In genomic region chr3:119314821-119315220, GRCh38 we compare ENCODE assay signal across 25 cellular contexts.
"Had no signal": no experiment of that assay in that cellular context is flagged by ENCODE, and none has a peak within 500 bp of the region (broad histone marks: within the 10 kb centered on the region; RNA-seq: fewer than 3 reads in every experiment).

No MANE protein-coding gene starts in this region.

- H3K4me3 Mint-ChIP-seq: activated B cell treated with CpG ODN at 0.5 μM for 24 hours; activated CD4-positive, alpha-beta T cell treated with anti-CD3 and anti-CD28 coated beads for 36 hours; activated naive CD8-positive, alpha-beta T cell; activated T-cell treated with anti-CD3 and anti-CD28 coated beads, Interleukin-2, amount 50 U/mL, for 4 hours; memory B cell; stimulated activated naive CD8-positive, alpha-beta T cell treated with anti-CD3 and anti-CD28 coated beads, Interleukin-15, Interleukin-2, amounts not matched to agents 100 ng/mL and 50 ng/mL, for 24 hours had no signal

- H3K27me3 ChIP-seq: adrenal gland, ascending aorta, brain microvascular endothelial cell, esophagus squamous epithelium, gastroesophageal sphincter, heart left ventricle, neutrophil, ovary, spleen, thyroid gland had no signal

- H3K27ac Mint-ChIP-seq: activated B cell treated with CpG ODN at 0.5 μM for 24 hours; activated CD4-positive, alpha-beta T cell treated with anti-CD3 and anti-CD28 coated beads for 36 hours; activated naive CD8-positive, alpha-beta T cell; activated T-helper 2 cell treated with anti-CD3 and anti-CD28 coated beads, Interferon-gamma antibody, Interleukin-2, Interleukin-4, amounts not matched to agents 10 μg/mL and 5 μg/mL and 100 μg/mL, durations not matched to agents 14 hours and 24 hours and 36 hours; memory B cell; stimulated activated naive CD8-positive, alpha-beta T cell treated with anti-CD3 and anti-CD28 coated beads, Interleukin-15, Interleukin-2, amounts not matched to agents 100 ng/mL and 50 ng/mL, for 24 hours had no signal

- H3K27me3 Mint-ChIP-seq: activated B cell treated with CpG ODN at 0.5 μM for 24 hours; activated CD4-positive, alpha-beta T cell treated with anti-CD3 and anti-CD28 coated beads for 36 hours; activated naive CD8-positive, alpha-beta T cell; memory B cell; stimulated activated naive CD8-positive, alpha-beta T cell treated with anti-CD3 and anti-CD28 coated beads, Interleukin-15, Interleukin-2, amounts not matched to agents 100 ng/mL and 50 ng/mL, for 24 hours had no signal

- DNase-seq: activated B cell treated with CpG ODN at 0.5 μM for 24 hours; activated CD4-positive, alpha-beta T cell treated with anti-CD3 and anti-CD28 coated beads for 36 hours; activated CD4-positive, alpha-beta T cell treated with anti-CD3 and anti-CD28 coated beads, Interleukin-2, amount 50 U/mL, for 4 hours; activated CD8-positive, alpha-beta memory T cell treated with anti-CD3 and anti-CD28 coated beads, Interleukin-2, amount 50 U/mL, for 48 hours; activated naive CD4-positive, alpha-beta T cell; activated T-cell treated with anti-CD3 and anti-CD28 coated beads, Interleukin-2, amount 50 U/mL, for 4 hours; adrenal gland; brain microvascular endothelial cell; central memory CD4-positive, alpha-beta T cell; esophagus squamous epithelium; heart left ventricle; ovary; spleen; stimulated activated CD4-positive, alpha-beta T cell treated with anti-CD3 and anti-CD28 coated beads, Interleukin-4, amount 100 ng/mL, for 24 hours; substantia nigra; thyroid gland had no signal

- H3K4me3 ChIP-seq: adrenal gland, ascending aorta, esophagus squamous epithelium, gastroesophageal sphincter, heart left ventricle, ovary, prostate gland, spleen, thyroid gland had no signal

- H3K36me3 ChIP-seq: adrenal gland, esophagus squamous epithelium, neutrophil, ovary, prostate gland, thyroid gland had no signal

- H3K9me3 ChIP-seq: adrenal gland, ascending aorta, esophagus squamous epithelium, gastroesophageal sphincter, heart left ventricle, neutrophil, ovary, prostate gland, spleen, thyroid gland had no signal

- H3K27ac ChIP-seq: adrenal gland, ascending aorta, brain microvascular endothelial cell, esophagus squamous epithelium, gastroesophageal sphincter, heart left ventricle, neutrophil, ovary, prostate gland, spleen had no signal

- H3K9me3 Mint-ChIP-seq: activated B cell treated with CpG ODN at 0.5 μM for 24 hours; activated T-cell treated with anti-CD3 and anti-CD28 coated beads, Interleukin-2, amount 50 U/mL, for 4 hours; activated T-helper 2 cell treated with anti-CD3 and anti-CD28 coated beads, Interferon-gamma antibody, Interleukin-2, Interleukin-4, amounts not matched to agents 10 μg/mL and 5 μg/mL and 100 μg/mL, durations not matched to agents 14 hours and 24 hours and 36 hours; memory B cell; nephron; stimulated activated naive CD8-positive, alpha-beta T cell treated with anti-CD3 and anti-CD28 coated beads, Interleukin-15, Interleukin-2, amounts not matched to agents 100 ng/mL and 50 ng/mL, for 24 hours had no signal

- ATAC-seq: activated CD4-positive, alpha-beta T cell treated with anti-CD3 and anti-CD28 coated beads for 36 hours; activated T-cell treated with anti-CD3 and anti-CD28 coated beads, Interleukin-2, amount 50 U/mL, for 4 hours; gastroesophageal sphincter had no signal
